ENCODE assay signal across 23 cellular contexts in the genomic region with DNA sequence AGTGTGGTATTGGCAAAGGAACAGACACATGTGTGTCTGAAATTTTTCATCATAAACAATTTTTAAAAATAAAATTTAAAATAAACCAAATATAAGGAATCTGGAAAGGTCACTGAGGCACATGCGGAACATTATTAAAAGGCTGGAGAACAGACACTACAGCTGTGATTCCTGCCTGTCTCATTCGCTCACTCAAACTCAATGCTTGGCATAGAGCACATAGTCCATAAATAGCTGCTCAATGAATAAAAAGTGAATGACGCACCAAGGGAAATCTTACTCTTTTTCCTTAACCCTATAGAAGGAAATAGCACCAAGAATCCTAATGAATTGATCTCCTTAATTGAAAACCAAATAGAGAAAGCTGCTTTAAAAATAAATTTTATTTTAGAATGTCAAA.
"Had no signal": no experiment of that assay in that cellular context is flagged by ENCODE, and none has a peak within 500 bp of the region (broad histone marks: within the 10 kb centered on the region; RNA-seq: fewer than 3 reads in every experiment).

No MANE protein-coding gene starts in this region.

- H3K27me3 ChIP-seq: dorsolateral prefrontal cortex, gastrocnemius medialis, heart right ventricle, ovary, sigmoid colon, tibial nerve, upper lobe of left lung had no signal

- H3K36me3 ChIP-seq: gastrocnemius medialis, heart right ventricle, ovary, sigmoid colon, thoracic aorta, tibial nerve, upper lobe of left lung had no signal

- H3K4me3 ChIP-seq: dorsolateral prefrontal cortex, gastrocnemius medialis, heart right ventricle, mucosa of descending colon, ovary, psoas muscle, sigmoid colon, thoracic aorta, tibial nerve, upper lobe of left lung had no signal

- DNase-seq: cerebellar nuclear complex; dorsolateral prefrontal cortex; effector CD4-positive, alpha-beta T cell; gastrocnemius medialis; heart right ventricle; hypothalamus; mesenchymal stem cell; mucosa of descending colon; naive thymus-derived CD8-positive, alpha-beta T cell; nephron progenitor cell; nucleus accumbens; ovary; posterior cingulate gyrus; psoas muscle; right cardiac atrium; sigmoid colon; small intestine; stimulated activated CD4-positive, alpha-beta T cell treated with anti-CD3 and anti-CD28 coated beads, Interleukin-15, amount 100 ng/mL, for 24 hours; stimulated activated CD4-positive, alpha-beta T cell treated with anti-CD3 and anti-CD28 coated beads, Interleukin-2, amount 100 ng/mL, for 48 hours; stimulated activated naive B cell treated with anti-CD40 and anti-IgM and Interleukin-4, amounts not matched to agents 10 μg/mL and 1 μg/mL and 100 μg/mL, for 72 hours; upper lobe of left lung had no signal

- H3K9me3 ChIP-seq: gastrocnemius medialis, heart right ventricle, mucosa of descending colon, ovary, psoas muscle, sigmoid colon, thoracic aorta, tibial nerve, upper lobe of left lung had no signal

- H3K4me1 ChIP-seq: gastrocnemius medialis, heart right ventricle, psoas muscle, upper lobe of left lung had no signal

- H3K27ac ChIP-seq: dorsolateral prefrontal cortex, gastrocnemius medialis, heart right ventricle, ovary, psoas muscle, sigmoid colon, thoracic aorta, upper lobe of left lung had no signal
